Comparison of ENCODE assay signal across 8 cellular contexts in the genomic region with DNA sequence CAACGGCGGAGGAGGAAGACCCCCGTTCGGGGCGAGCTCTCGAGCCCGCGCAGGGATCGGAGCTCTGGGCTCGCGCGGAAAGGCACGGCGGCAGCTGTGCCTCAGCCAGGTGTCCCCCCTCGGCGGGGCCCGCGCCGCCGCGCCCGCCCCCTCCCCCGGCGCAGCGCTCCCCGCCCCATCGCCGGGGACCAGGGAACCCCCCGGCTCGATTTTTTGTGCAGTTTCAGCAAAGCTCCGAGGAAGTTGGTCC.
DNase-seq lines count a peak whose midpoint lies in the region; ATAC-seq, FAIRE-seq and TF ChIP-seq lines count a peak whose summit lies in the region.

No MANE protein-coding gene starts in this region.

- TF ChIP-seq EP300 in esophagus muscularis mucosa (IDR thresholded peaks at IDR 0.05), result no peak

- H2AFZ ChIP-seq in PC-3 (ENCODE audit: low read length), result peak overlapping the region; percentile 91

- H3K79me2 ChIP-seq in PC-3 (ENCODE audit: low read length), result peaks cover 19% of the 10 kb centered on the region

- H3K9ac ChIP-seq in BLaER1 (peak overlapping the region; percentile 100), PC-3 (ENCODE audit: low read length) (peak overlapping the region; percentile 90)

- TF ChIP-seq POLR2A in esophagus muscularis mucosa (IDR thresholded peaks at IDR 0.05; ENCODE audit: low read depth) (no peak), erythroblast (IDR thresholded peaks at IDR 0.05; ENCODE audit: low read length) (no peak)

- no peak for FAIRE-seq in pancreas (lab: Jason Lieb, UNC)

- no peak for TF ChIP-seq CTCF in PC-3 (conservative IDR thresholded peaks at IDR 0.05; ENCODE audit: low read depth, low read length)
- no peak for TF ChIP-seq CTCF in esophagus muscularis mucosa (IDR thresholded peaks at IDR 0.05)
- no peak for TF ChIP-seq CTCF in pancreas (IDR thresholded peaks at IDR 0.05)

- H3F3A ChIP-seq in PC-3 (ENCODE audit: low read length, unreplicated experiment), result no peaks in the 10 kb centered on the region

- BruUV-seq in PC-3 (replicated peaks; lab: Mats Ljungman, UMichigan), result no TSS peak

- H3K36me3 ChIP-seq in BLaER1 (peaks cover 14% of the 10 kb centered on the region), PC-3 (ENCODE audit: low read depth, low read length) (no peaks in the 10 kb centered on the region), esophagus muscularis mucosa (peaks cover 0 to 7% (median 0%) of the 10 kb centered on the region in 4 donors), pancreas (no peaks in the 10 kb centered on the region)

- H3K4me3 ChIP-seq in BLaER1 (peak overlapping the region; percentile 98), PC-3 (ENCODE audit: low read length) (peak overlapping the region; percentile 93), esophagus muscularis mucosa (peak overlapping the region; percentile 79 to 99 (median 89)), pancreas (peak overlapping the region; percentile 85 to 98 (median 96))

- H3K4me2 ChIP-seq in BLaER1 (peak overlapping the region; percentile 65), PC-3 (ENCODE audit: low read length) (peak overlapping the region; percentile 88)

- H4K20me1 ChIP-seq in BLaER1, result peaks cover 40% of the 10 kb centered on the region
- H4K20me1 ChIP-seq in PC-3 (ENCODE audit: low read length), result no peaks in the 10 kb centered on the region

- H3K9me3 ChIP-seq in BLaER1, result no peaks in the 10 kb centered on the region
- no peaks in the 10 kb centered on the region for H3K9me3 ChIP-seq in PC-3 (ENCODE audit: low read length)
- no peaks in the 10 kb centered on the region for H3K9me3 ChIP-seq in esophagus muscularis mucosa
- H3K9me3 ChIP-seq in pancreas, result no peaks in the 10 kb centered on the region

- POLR2A ChIA-PET in PC-3 (lab: Charles Lee; ENCODE audit: unreplicated experiment), result interaction anchor here (0.6 to 0.7 kb wide), 2 partner anchors 47 to 49 kb away, joined by 3 to 4 read pairs; no protein-coding TSS in a partner anchor

- CTCF ChIA-PET in PC-3 (lab: Charles Lee), result no interaction called here

- no peak for DNase-seq in PC-3
- no peak for DNase-seq in esophagus muscularis mucosa (ENCODE audit: extremely low spot score)
- DNase-seq in pancreas, result peak in 1 of 6 donors; percentile 45
- no peak for DNase-seq in NCI-H1417 treated with DMSO at 0.1 percent for 48 hours (lab: John Stamatoyannopoulos, UW)
- no peak for DNase-seq in erythroblast (lab: John Stamatoyannopoulos, UW)

- H3K27me3 ChIP-seq in BLaER1, result peaks cover 19% of the 10 kb centered on the region
- no peaks in the 10 kb centered on the region for H3K27me3 ChIP-seq in PC-3 (ENCODE audit: low read length)
- H3K27me3 ChIP-seq in esophagus muscularis mucosa, result peaks cover 0 to 29% (median 17%) of the 10 kb centered on the region in 4 donors
- peaks cover 0 to 24% (median 2%) of the 10 kb centered on the region in 4 donors for H3K27me3 ChIP-seq in pancreas

- H3K27ac ChIP-seq in BLaER1 (peak overlapping the region; percentile 99), PC-3 (ENCODE audit: low read length) (peak overlapping the region; percentile 87), esophagus muscularis mucosa (replicated peaks in 1 of 4) (peak overlapping the region; percentile 95 to 100 (median 100)), pancreas (peak overlapping the region; percentile 98 to 100 (median 100))

- H3K4me1 ChIP-seq in BLaER1 (peaks cover 70% of the 10 kb centered on the region), PC-3 (ENCODE audit: insufficient read depth, low read length) (peaks cover 18% of the 10 kb centered on the region; the same call in 1 of the 2 replicates), esophagus muscularis mucosa (peaks cover 24 to 68% (median 62%) of the 10 kb centered on the region in 4 donors), pancreas (peaks cover 7 to 13% (median 12%) of the 10 kb centered on the region in 3 donors)

- intact Hi-C loops in PC-3 (cut with micrococcal nuclease) (no loop called here), esophagus muscularis mucosa (cut with DNase I) (loop anchor here (2.0 kb wide), 1 partner anchor 128 kb away; a partner anchor contains a TSS), pancreas (cut with DNase I) (no loop called here)

- ATAC-seq in GM21529 (IDR thresholded peaks at IDR 0.05; ENCODE audit: unreplicated experiment) (peak; percentile 7), PC-3 (no peak; the same call in 1 of the 2 replicates), pancreas (peak in 3 of 4 donors; percentile 17 to 23 (median 19)), HG03439 (IDR thresholded peaks at IDR 0.05; ENCODE audit: unreplicated experiment) (no peak)

- under 1% methylated on average over 22 of the region's 31 CpGs for WGBS in esophagus muscularis mucosa
- 0 to 1% methylated on average over 7 to 31 of the region's 31 CpGs for WGBS in pancreas, 2 donors

- no peaks in the 10 kb centered on the region for H3K9me2 ChIP-seq in PC-3 (replicated peaks; ENCODE audit: low read length)

Comparison
In these comparisons a context has a peak if more than half of its experiments do, and no peak if none do; other contexts are left out.
1. ATAC-seq: peak in GM21529 (single experiment) and pancreas (3 of 4); none in PC-3 (single experiment) and HG03439 (single experiment).
2. Peak in every context shown above with its lines, with median percentiles within 50 percentile points of each other: H3K27ac ChIP-seq and H3K4me3 ChIP-seq.